1 cellular context compared by ENCODE assay signal in genomic region chr1:27572019-27572678, GRCh38.
A peak's percentile ranks its signal among the peaks of the same experiment; 100 is the strongest.
TF ChIP-seq lines count a peak whose summit lies in the region.

No MANE protein-coding gene starts in this region.

TF ChIP-seq in K562, 482 proteins besides CTCF, POLR2A, EP300 and RAD21 (continued from another document and continues in another):
- TF ChIP-seq ZBTB2 (IDR thresholded peaks at IDR 0.05) (peak; percentile 52; the same call in 1 of the 2 replicates), POLR3G (IDR thresholded peaks at IDR 0.05; ENCODE audit: extremely low read depth, insufficient read length, insufficient replicate concordance) (no peak), SNRNP70 (optimal IDR thresholded peaks at IDR 0.05; ENCODE audit: low read depth, low read length) (no peak), FOXK1 (CRISPR knock-in tag; IDR thresholded peaks at IDR 0.05; ENCODE audit: borderline replicate concordance) (0 out of 2 replicates have a peak, but pooled peaks have one; percentile 51), KDM1A (IDR thresholded peaks at IDR 0.05) (0 out of 4 replicates have a peak, but pooled peaks of 1 of the 2 experiments have one; percentile 13), FOXA3 (CRISPR knock-in tag; conservative IDR thresholded peaks at IDR 0.05 in 1 of 2, IDR thresholded peaks at IDR 0.05 in 1 of 2) (peak in 1 of 2 experiments; percentile 42; a peak in 1 of 4 replicates), BRD9 (IDR thresholded peaks at IDR 0.05; ENCODE audit: low read depth, partially characterized antibody) (no peak), ZNF449 (CRISPR knock-in tag; IDR thresholded peaks at IDR 0.05) (no peak), ZNF717 (CRISPR knock-in tag; IDR thresholded peaks at IDR 0.05) (no peak), ZKSCAN1 (IDR thresholded peaks at IDR 0.05; ENCODE audit: low read depth, low read length) (no peak), ETV1 (tag; conservative IDR thresholded peaks at IDR 0.05; ENCODE audit: low read depth) (peak; percentile 29; the same call in 1 of the 2 replicates), SRSF1 (IDR thresholded peaks at IDR 0.05; ENCODE audit: low read depth, low read length) (no peak), XRCC5 (IDR thresholded peaks at IDR 0.05; ENCODE audit: low read depth, low read length) (no peak; the same call in 1 of the 2 replicates), ZBTB1 (CRISPR knock-in tag; IDR thresholded peaks at IDR 0.05; ENCODE audit: borderline replicate concordance, low read depth) (peak; percentile 50; the same call in 1 of the 2 replicates), ZBTB43 (CRISPR knock-in tag; IDR thresholded peaks at IDR 0.05) (no peak), KDM4B (IDR thresholded peaks at IDR 0.05; ENCODE audit: borderline replicate concordance in 2 of 2, low read depth in 1 of 2) (peak in 1 of 2 experiments; percentile 17; a peak in 1 of 4 replicates), ZNF263 (CRISPR knock-in tag; IDR thresholded peaks at IDR 0.05; ENCODE audit: borderline replicate concordance) (0 out of 2 replicates have a peak, but pooled peaks have one; percentile 8), CTCFL (IDR thresholded peaks at IDR 0.05; ENCODE audit: borderline replicate concordance, insufficient read depth, low read depth, low read length, poor library complexity, severe bottlenecking) (no peak), KAT7 (CRISPR knock-in tag; IDR thresholded peaks at IDR 0.05; ENCODE audit: borderline replicate concordance) (0 out of 2 replicates have a peak, but pooled peaks have one; percentile 52), ZBTB7A (IDR thresholded peaks at IDR 0.05; ENCODE audit: borderline replicate concordance, control insufficient read depth, low read depth, low read length) (peak; percentile 10; the same call in 1 of the 2 replicates), ATF6 (CRISPR knock-in tag; IDR thresholded peaks at IDR 0.05) (0 out of 2 replicates have a peak, but pooled peaks have one; percentile 40), HNRNPLL (IDR thresholded peaks at IDR 0.05; ENCODE audit: low read depth, low read length, poor library complexity, severe bottlenecking) (no peak), PTRF (tag; IDR thresholded peaks at IDR 0.05) (no peak), HCFC1 (IDR thresholded peaks at IDR 0.05; ENCODE audit: low read depth, low read length) (no peak), NR2C1 (IDR thresholded peaks at IDR 0.05) (0 out of 2 replicates have a peak, but pooled peaks have one; percentile 29), NR2C1 (tag; IDR thresholded peaks at IDR 0.05) (0 out of 2 replicates have a peak, but pooled peaks have one; percentile 18), ZNF143 (CRISPR knock-in tag; IDR thresholded peaks at IDR 0.05) (0 out of 2 replicates have a peak, but pooled peaks have one; percentile 45), CC2D1A (IDR thresholded peaks at IDR 0.05) (no peak), ZNF324 (CRISPR knock-in tag; IDR thresholded peaks at IDR 0.05) (no peak), TCFL5 (CRISPR knock-in tag; conservative IDR thresholded peaks at IDR 0.05) (no peak), ZNF511 (CRISPR knock-in tag; IDR thresholded peaks at IDR 0.05) (peak; percentile 65; the same call in 1 of the 2 replicates), PATZ1 (CRISPR knock-in tag; IDR thresholded peaks at IDR 0.05; ENCODE audit: borderline replicate concordance) (no peak), ZNF740 (CRISPR knock-in tag; IDR thresholded peaks at IDR 0.05) (no peak), ZNF740 (tag; IDR thresholded peaks at IDR 0.05) (no peak), NCOA1 (IDR thresholded peaks at IDR 0.05; ENCODE audit: low read depth) (no peak), ZNF253 (CRISPR knock-in tag; conservative IDR thresholded peaks at IDR 0.05) (no peak), ATF7 (IDR thresholded peaks at IDR 0.05) (peak; percentile 25; the same call in 1 of the 2 replicates), GABPA (tag; conservative IDR thresholded peaks at IDR 0.05; ENCODE audit: low read depth) (0 out of 2 replicates have a peak, but pooled peaks have one; percentile 17), ARID4B (CRISPR knock-in tag; IDR thresholded peaks at IDR 0.05) (peak; percentile 82)
